In the genomic region with DNA sequence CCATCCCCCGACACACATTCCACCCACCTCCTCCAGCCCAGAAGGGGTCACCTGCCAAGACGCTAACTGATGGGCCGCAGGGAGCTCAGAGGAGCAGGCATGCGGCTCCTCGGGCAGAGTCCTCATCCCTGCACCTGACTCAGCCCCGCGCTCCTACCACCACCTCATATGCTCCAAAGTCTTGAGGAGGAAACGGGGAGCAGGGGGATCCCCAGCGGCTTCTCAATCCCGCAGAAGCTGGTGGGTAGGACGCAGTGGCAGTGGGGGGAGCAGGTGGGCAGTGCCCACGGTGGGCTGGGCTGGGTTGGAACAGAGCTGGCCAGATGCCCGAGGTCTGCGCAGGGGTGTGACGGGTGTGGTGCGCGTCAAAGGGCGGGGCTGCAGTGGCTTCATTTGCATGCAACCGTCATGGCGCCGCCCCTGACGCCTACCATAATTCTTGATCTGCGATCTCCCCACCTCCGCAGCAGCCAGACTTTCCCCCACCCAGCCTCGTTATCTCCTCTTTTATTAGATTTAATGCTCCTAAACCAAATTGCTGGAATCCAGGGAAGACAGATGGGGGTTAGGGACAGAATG, we compare ENCODE assay signal across 10 cellular contexts. TPM values are rescaled to one million over a fixed set of nuclear protein-coding genes. Genes with fewer than 3 reads are reported as not detected.
A peak's percentile ranks its signal among the peaks of the same experiment; 100 is the strongest.
DNase-seq lines count a peak whose midpoint lies in the region; ATAC-seq, FAIRE-seq and TF ChIP-seq lines count a peak whose summit lies in the region.
"Had no signal": no experiment of that assay in that cellular context is flagged by ENCODE, and none has a peak within 500 bp of the region (broad histone marks: within the 10 kb centered on the region; RNA-seq: fewer than 3 reads in every experiment).

No MANE protein-coding gene starts in this region.

- H3K4me1 ChIP-seq in stomach (peaks cover 23 to 41% (median 26%) of the 10 kb centered on the region in 4 donors), Karpas-422 (ENCODE audit: low read length) (no peaks in the 10 kb centered on the region)

- H3K9me3 ChIP-seq in stomach (no peaks in the 10 kb centered on the region), Karpas-422 (ENCODE audit: low read length) (no peaks in the 10 kb centered on the region)
- H3K9me3 ChIP-seq: gastroesophageal sphincter had no signal

- intact Hi-C loops in activated B cell treated with CpG ODN at 0.5 μM for 24 hours (cut with micrococcal nuclease): no loop called here
- intact Hi-C loops in stomach (cut with DNase I; ENCODE audit: low total_unique reads): no loop called here

- peak; percentile 65 for DNase-seq in NCI-H748 (lab: John Stamatoyannopoulos, UW; ENCODE audit: unreplicated experiment)
- no peak for DNase-seq in NCI-H748 treated with DMSO at 0.1 percent for 48 hours (lab: John Stamatoyannopoulos, UW)
- no peak for DNase-seq in activated B cell treated with CpG ODN at 0.5 μM for 24 hours
- peak; percentile 82 for DNase-seq in iPS-NIHi11 (ENCODE audit: low spot score)
- peak; percentile 60 for DNase-seq in stomach
- DNase-seq in Karpas-422: no peak
- no peak for DNase-seq in RKO (ENCODE audit: low spot score)
- DNase-seq in GM19239 (ENCODE audit: insufficient read length, low spot score): no peak
- DNase-seq: activated T-cell treated with anti-CD3 and anti-CD28 coated beads, Interleukin-2, amount 50 U/mL, for 24 hours had no signal

- TF ChIP-seq EP300 in stomach (IDR thresholded peaks at IDR 0.05): no peak

- no peak overlapping the region for H3K4me2 ChIP-seq in Karpas-422 (ENCODE audit: low read depth, low read length, poor library complexity, severe bottlenecking)

- no peaks in the 10 kb centered on the region for H3K9me3 Mint-ChIP-seq in activated B cell treated with CpG ODN at 0.5 μM for 24 hours
- H3K9me3 Mint-ChIP-seq: activated T-cell treated with anti-CD3 and anti-CD28 coated beads, Interleukin-2, amount 50 U/mL, for 24 hours had no signal

- WGBS in stomach, 5 donors: 19 to 39% (median 26%) methylated on average over 17 to 25 of the region's 25 CpGs

- H3K27ac ChIP-seq in stomach (peak overlapping the region in 2 of 5 donors; percentile 4 to 72), Karpas-422 (ENCODE audit: low read length) (no peak overlapping the region)

- CTCF ChIA-PET in activated B cell treated with CpG ODN at 0.5 μM for 24 hours (lab: Charles Lee): no interaction called here

- peak overlapping the region; percentile 55 for H3K4me3 Mint-ChIP-seq in activated B cell treated with CpG ODN at 0.5 μM for 24 hours
- H3K4me3 Mint-ChIP-seq: activated T-cell treated with anti-CD3 and anti-CD28 coated beads, Interleukin-2, amount 50 U/mL, for 24 hours had no signal

- H3K9me2 ChIP-seq in Karpas-422 (replicated peaks; ENCODE audit: insufficient read depth, low read length): no peaks in the 10 kb centered on the region

- no peaks in the 10 kb centered on the region for H3K36me3 Mint-ChIP-seq in activated B cell treated with CpG ODN at 0.5 μM for 24 hours (ENCODE audit: low read depth)

- FAIRE-seq in GM19239 (lab: Jason Lieb, UNC): no peak

- POLR2A ChIA-PET in activated B cell treated with CpG ODN at 0.5 μM for 24 hours (lab: Charles Lee): no interaction called here

- ATAC-seq in activated B cell treated with CpG ODN at 0.5 μM for 24 hours (ENCODE audit: low read depth): peak; percentile 58
- ATAC-seq: gastroesophageal sphincter had no signal

- H4K20me1 ChIP-seq in Karpas-422 (ENCODE audit: insufficient read depth, low read depth, low read length): no peaks in the 10 kb centered on the region

- TF ChIP-seq CTCF in activated B cell treated with CpG ODN at 0.5 μM for 24 hours (IDR thresholded peaks at IDR 0.05): no peak
- TF ChIP-seq CTCF in stomach (IDR thresholded peaks at IDR 0.05): no peak

- H3K27ac Mint-ChIP-seq in activated B cell treated with CpG ODN at 0.5 μM for 24 hours: no peak overlapping the region
- H3K27ac Mint-ChIP-seq: activated T-cell treated with anti-CD3 and anti-CD28 coated beads, Interleukin-2, amount 50 U/mL, for 24 hours had no signal

- H3K4me1 Mint-ChIP-seq in activated B cell treated with CpG ODN at 0.5 μM for 24 hours: peaks cover 14% of the 10 kb centered on the region

- H3K27me3 Mint-ChIP-seq in activated B cell treated with CpG ODN at 0.5 μM for 24 hours: peaks cover 9% of the 10 kb centered on the region

- H3K4me3 ChIP-seq in stomach (peak overlapping the region in 3 of 4 donors; percentile 7 to 28 (median 24)), Karpas-422 (ENCODE audit: low read length) (no peak overlapping the region)

- TF ChIP-seq POLR2A in stomach (IDR thresholded peaks at IDR 0.05): no peak

- H3K36me3 ChIP-seq in stomach (no peaks in the 10 kb centered on the region), Karpas-422 (ENCODE audit: insufficient read depth, low read length) (no peaks in the 10 kb centered on the region)
- H3K36me3 ChIP-seq: gastroesophageal sphincter had no signal

- H2AFZ ChIP-seq in Karpas-422 (ENCODE audit: low read length): no peak overlapping the region

- no peak overlapping the region for H3K9ac ChIP-seq in Karpas-422 (ENCODE audit: low read length)

- H3K79me2 ChIP-seq in Karpas-422 (ENCODE audit: low read length): no peaks in the 10 kb centered on the region

- H3K27me3 ChIP-seq in stomach: peaks cover 0 to 35% (median 0%) of the 10 kb centered on the region in 3 donors
- H3K27me3 ChIP-seq in Karpas-422 (ENCODE audit: low read length): no peaks in the 10 kb centered on the region

RNA-seq across cellular contexts. Expression of gene EMP2, which starts 39.0 kb away (rescaled TPM):
- total RNA-seq in activated B cell treated with CpG ODN at 0.5 μM for 24 hours (0.20 TPM in 1 of 2 replicates, not detected in the other), stomach (10 to 100 TPM; 24.5 to 57.6 (median 43.3) TPM)
- polyA plus RNA-seq in stomach: 10 to 100 TPM; 10.7 to 60.9 (median 11.7) TPM
- not detected in 2 replicates for total RNA-seq in Karpas-422 (2014; rRNA removed; shearing (Covaris generic); ENCODE audit: low replicate concordance)

Comparison
In these comparisons a context has a peak if more than half of its experiments do, and no peak if none do; other contexts are left out.
1. DNase-seq: peak in NCI-H748 (single experiment), iPS-NIHi11 (single experiment) and stomach (single experiment); none in NCI-H748 treated with DMSO at 0.1 percent for 48 hours (single experiment), activated B cell treated with CpG ODN at 0.5 μM for 24 hours (single experiment), Karpas-422 (single experiment), RKO (single experiment) and GM19239 (single experiment).
2. RNA of gene EMP2, which starts 39.0 kb away (total RNA-seq): 24.5 to 57.6 TPM in stomach; 0.20 TPM in activated B cell treated with CpG ODN at 0.5 μM for 24 hours and not detected in Karpas-422; every median in the first group is over 10 times any median in the second.